1 cellular context compared by ENCODE assay signal in the genomic region with DNA sequence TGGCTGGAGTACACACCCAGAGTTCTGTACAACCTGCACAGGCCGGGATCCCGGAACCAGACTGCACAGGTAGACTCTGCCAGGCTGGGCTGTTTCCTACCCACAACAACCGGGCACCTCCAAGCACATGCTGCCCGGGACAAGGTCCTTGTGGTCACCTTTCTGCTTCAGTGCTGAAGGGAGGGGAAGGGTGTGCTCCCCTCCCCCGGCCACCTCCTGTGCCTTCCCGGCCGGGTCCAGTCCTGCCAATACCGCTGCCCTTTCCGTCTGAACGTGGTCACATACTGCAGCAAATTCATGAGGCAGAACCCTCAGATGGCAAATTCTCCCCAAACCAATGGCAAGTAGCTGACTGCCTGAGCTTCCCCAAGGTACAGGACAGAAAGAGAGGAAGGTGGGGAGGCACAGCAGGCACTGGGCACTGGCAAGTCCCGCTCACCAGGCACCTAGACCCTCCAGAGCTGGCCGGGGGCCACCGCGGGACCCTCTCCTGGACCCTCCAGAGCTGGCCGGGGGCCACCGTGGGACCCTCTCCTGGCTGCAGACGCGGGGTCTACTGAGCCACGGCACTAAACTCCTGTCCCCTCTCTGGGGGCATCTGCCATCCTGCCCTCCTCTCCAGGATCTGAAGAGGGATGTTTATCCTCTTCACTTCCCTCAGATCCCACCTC.
TF ChIP-seq lines count a peak whose summit lies in the region.

No MANE protein-coding gene starts in this region.

TF ChIP-seq in WTC11, 78 proteins besides CTCF, POLR2A, EP300 and RAD21:
- TF ChIP-seq AR (CRISPR knock-in tag; IDR thresholded peaks at IDR 0.05), result no peak
- no peak for TF ChIP-seq GTF2I (CRISPR knock-in tag; conservative IDR thresholded peaks at IDR 0.05)
- no peak for TF ChIP-seq ZNF423 (CRISPR knock-in tag; IDR thresholded peaks at IDR 0.05)
- no peak for TF ChIP-seq ESRRA (CRISPR knock-in tag; IDR thresholded peaks at IDR 0.05; ENCODE audit: borderline replicate concordance)
- TF ChIP-seq SMAD3 (CRISPR knock-in tag; IDR thresholded peaks at IDR 0.05; ENCODE audit: borderline replicate concordance), result no peak
- TF ChIP-seq, protein P1, sequence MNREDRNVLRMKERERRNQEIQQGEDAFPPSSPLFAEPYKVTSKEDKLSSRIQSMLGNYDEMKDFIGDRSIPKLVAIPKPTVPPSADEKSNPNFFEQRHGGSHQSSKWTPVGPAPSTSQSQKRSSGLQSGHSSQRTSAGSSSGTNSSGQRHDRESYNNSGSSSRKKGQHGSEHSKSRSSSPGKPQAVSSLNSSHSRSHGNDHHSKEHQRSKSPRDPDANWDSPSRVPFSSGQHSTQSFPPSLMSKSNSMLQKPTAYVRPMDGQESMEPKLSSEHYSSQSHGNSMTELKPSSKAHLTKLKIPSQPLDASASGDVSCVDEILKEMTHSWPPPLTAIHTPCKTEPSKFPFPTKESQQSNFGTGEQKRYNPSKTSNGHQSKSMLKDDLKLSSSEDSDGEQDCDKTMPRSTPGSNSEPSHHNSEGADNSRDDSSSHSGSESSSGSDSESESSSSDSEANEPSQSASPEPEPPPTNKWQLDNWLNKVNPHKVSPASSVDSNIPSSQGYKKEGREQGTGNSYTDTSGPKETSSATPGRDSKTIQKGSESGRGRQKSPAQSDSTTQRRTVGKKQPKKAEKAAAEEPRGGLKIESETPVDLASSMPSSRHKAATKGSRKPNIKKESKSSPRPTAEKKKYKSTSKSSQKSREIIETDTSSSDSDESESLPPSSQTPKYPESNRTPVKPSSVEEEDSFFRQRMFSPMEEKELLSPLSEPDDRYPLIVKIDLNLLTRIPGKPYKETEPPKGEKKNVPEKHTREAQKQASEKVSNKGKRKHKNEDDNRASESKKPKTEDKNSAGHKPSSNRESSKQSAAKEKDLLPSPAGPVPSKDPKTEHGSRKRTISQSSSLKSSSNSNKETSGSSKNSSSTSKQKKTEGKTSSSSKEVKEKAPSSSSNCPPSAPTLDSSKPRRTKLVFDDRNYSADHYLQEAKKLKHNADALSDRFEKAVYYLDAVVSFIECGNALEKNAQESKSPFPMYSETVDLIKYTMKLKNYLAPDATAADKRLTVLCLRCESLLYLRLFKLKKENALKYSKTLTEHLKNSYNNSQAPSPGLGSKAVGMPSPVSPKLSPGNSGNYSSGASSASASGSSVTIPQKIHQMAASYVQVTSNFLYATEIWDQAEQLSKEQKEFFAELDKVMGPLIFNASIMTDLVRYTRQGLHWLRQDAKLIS (CRISPR knock-in tag; IDR thresholded peaks at IDR 0.05; ENCODE audit: borderline replicate concordance), result no peak
- TF ChIP-seq JUN (CRISPR knock-in tag; IDR thresholded peaks at IDR 0.05), result no peak
- TF ChIP-seq, protein P2, sequence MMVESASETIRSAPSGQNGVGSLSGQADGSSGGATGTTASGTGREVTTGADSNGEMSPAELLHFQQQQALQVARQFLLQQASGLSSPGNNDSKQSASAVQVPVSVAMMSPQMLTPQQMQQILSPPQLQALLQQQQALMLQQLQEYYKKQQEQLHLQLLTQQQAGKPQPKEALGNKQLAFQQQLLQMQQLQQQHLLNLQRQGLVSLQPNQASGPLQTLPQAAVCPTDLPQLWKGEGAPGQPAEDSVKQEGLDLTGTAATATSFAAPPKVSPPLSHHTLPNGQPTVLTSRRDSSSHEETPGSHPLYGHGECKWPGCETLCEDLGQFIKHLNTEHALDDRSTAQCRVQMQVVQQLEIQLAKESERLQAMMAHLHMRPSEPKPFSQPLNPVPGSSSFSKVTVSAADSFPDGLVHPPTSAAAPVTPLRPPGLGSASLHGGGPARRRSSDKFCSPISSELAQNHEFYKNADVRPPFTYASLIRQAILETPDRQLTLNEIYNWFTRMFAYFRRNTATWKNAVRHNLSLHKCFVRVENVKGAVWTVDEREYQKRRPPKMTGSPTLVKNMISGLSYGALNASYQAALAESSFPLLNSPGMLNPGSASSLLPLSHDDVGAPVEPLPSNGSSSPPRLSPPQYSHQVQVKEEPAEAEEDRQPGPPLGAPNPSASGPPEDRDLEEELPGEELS (CRISPR knock-in tag; IDR thresholded peaks at IDR 0.05), result no peak
- no peak for TF ChIP-seq FOXJ3 (CRISPR knock-in tag; IDR thresholded peaks at IDR 0.05; ENCODE audit: borderline replicate concordance)
- no peak for TF ChIP-seq ZNF138 (CRISPR knock-in tag; conservative IDR thresholded peaks at IDR 0.05)
- no peak for TF ChIP-seq TEAD4 (CRISPR knock-in tag; IDR thresholded peaks at IDR 0.05)
- no peak for TF ChIP-seq SOX15 (CRISPR knock-in tag; IDR thresholded peaks at IDR 0.05)
TF ChIP-seq in WTC11: peak in this region for 0.
